Comparison of ENCODE assay signal across 24 cellular contexts in the genomic region with DNA sequence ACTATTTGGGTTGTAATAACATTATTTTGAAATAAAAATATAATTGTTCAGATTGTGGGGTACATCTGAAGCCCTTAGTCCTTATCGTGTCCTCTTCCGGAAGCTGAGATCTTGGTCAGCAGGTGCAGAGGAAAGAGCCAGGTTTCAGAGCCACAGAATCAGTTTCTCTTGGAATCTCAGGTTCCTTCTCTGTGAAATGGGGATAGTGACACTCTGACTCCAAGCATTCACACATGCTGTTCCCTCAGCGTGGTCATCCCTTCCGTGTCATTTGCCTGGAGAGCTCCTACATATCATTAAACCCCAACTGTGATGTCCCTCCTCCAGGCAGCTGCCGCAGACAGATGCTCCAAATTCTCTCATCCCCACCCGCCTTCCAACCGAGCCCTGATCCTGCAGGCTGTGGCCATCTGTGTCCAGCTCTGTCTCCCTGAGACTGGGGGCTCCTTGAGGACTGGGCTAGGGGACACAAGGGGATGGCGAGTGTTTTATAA. TPM values are rescaled to one million over a fixed set of nuclear protein-coding genes. Genes with fewer than 3 reads are reported as not detected.
A peak's percentile ranks its signal among the peaks of the same experiment; 100 is the strongest.
DNase-seq lines count a peak whose midpoint lies in the region; ATAC-seq and TF ChIP-seq lines count a peak whose summit lies in the region.
"Had no signal": no experiment of that assay in that cellular context is flagged by ENCODE, and none has a peak within 500 bp of the region (broad histone marks: within the 10 kb centered on the region; RNA-seq: fewer than 3 reads in every experiment).

No MANE protein-coding gene starts in this region.

- CTCF ChIA-PET in SK-N-SH (lab: Yijun Ruan, JAX) = interaction anchor here (1.2 to 1.3 kb wide), 3 partner anchors 9 to 129 kb away, joined by 3 to 5 read pairs (median 4); no protein-coding TSS in a partner anchor

- ATAC-seq in SK-N-SH treated with all-trans-retinoic acid at 6 μM for 48 hours (no peak), lower lobe of right lung (no peak), left lobe of liver (no peak), GM18909 (IDR thresholded peaks at IDR 0.05; ENCODE audit: poor library complexity, unreplicated experiment) (no peak)
- ATAC-seq: pancreas had no signal

- peaks cover 35% of the 10 kb centered on the region for H3K27me3 ChIP-seq in SK-N-SH (ENCODE audit: insufficient read depth)
- H3K27me3 ChIP-seq in SU-DHL-6 (ENCODE audit: low read length) = no peaks in the 10 kb centered on the region
- H3K27me3 ChIP-seq in lower lobe of right lung (ENCODE audit: low read depth) = no peaks in the 10 kb centered on the region
- H3K27me3 ChIP-seq in subcutaneous abdominal adipose tissue (ENCODE audit: control insufficient read depth in 5 of 5, insufficient read depth in 4 of 5, low read length in 5 of 5) = no peaks in the 10 kb centered on the region
- H3K27me3 ChIP-seq: pancreas, tibial nerve had no signal

- H3K9me2 ChIP-seq in SK-N-SH = no peaks in the 10 kb centered on the region
- no peaks in the 10 kb centered on the region for H3K9me2 ChIP-seq in SU-DHL-6 (replicated peaks; ENCODE audit: insufficient read depth, low read length)

- no peaks in the 10 kb centered on the region for H3K36me3 ChIP-seq in SK-N-SH (replicated peaks in 1 of 2; ENCODE audit: control insufficient read depth in 1 of 2, insufficient read depth in 2 of 2, low read length in 1 of 2)
- no peaks in the 10 kb centered on the region for H3K36me3 ChIP-seq in SU-DHL-6 (ENCODE audit: low read length)
- no peaks in the 10 kb centered on the region for H3K36me3 ChIP-seq in lower lobe of right lung
- H3K36me3 ChIP-seq in subcutaneous abdominal adipose tissue (ENCODE audit: control insufficient read depth in 5 of 5, insufficient read depth in 5 of 5, low read length in 5 of 5) = no peaks in the 10 kb centered on the region
- H3K36me3 ChIP-seq: pancreas, tibial nerve had no signal

- TF ChIP-seq CTCF in SK-N-SH (IDR thresholded peaks at IDR 0.05) (no peak), SU-DHL-6 (IDR thresholded peaks at IDR 0.05; ENCODE audit: insufficient read depth, low read length, poor library complexity, severe bottlenecking) (no peak), lower lobe of right lung (IDR thresholded peaks at IDR 0.05) (no peak)

- H2AFZ ChIP-seq in SK-N-SH (ENCODE audit: low read depth) (no peak overlapping the region), SU-DHL-6 (ENCODE audit: low read depth, low read length, severe bottlenecking) (no peak overlapping the region)

- DNase-seq in SK-N-SH (no peak), lower lobe of right lung (no peak), left lobe of liver (ENCODE audit: low spot score) (no peak), head of caudate nucleus (no peak)
- DNase-seq: activated CD4-positive, alpha-beta T cell treated with anti-CD3 and anti-CD28 coated beads, Interleukin-2, amount 50 U/mL, for 1 hour; activated gamma-delta T cell; AML-193; amniotic stem cell; effector CD8-positive, alpha-beta T cell; naive thymus-derived CD4-positive, alpha-beta T cell; NCI-H1092 treated with DMSO at 0.1 percent for 48 hours; NCI-H2081; NCI-H446 treated with DMSO at 0.1 percent for 48 hours; NK-92 treated with Interleukin-12 subunit alpha and Interleukin-12 subunit beta, amount 100 ng/mL, for 24 hours; pancreas; SW 1271 had no signal

- H3K9me3 ChIP-seq in SK-N-SH (no peaks in the 10 kb centered on the region), SU-DHL-6 (ENCODE audit: insufficient read depth, low read length) (no peaks in the 10 kb centered on the region), lower lobe of right lung (no peaks in the 10 kb centered on the region), subcutaneous abdominal adipose tissue (ENCODE audit: control insufficient read depth in 5 of 5, low read length in 5 of 5) (no peaks in the 10 kb centered on the region)
- H3K9me3 ChIP-seq: pancreas, tibial nerve had no signal

- H3K27ac ChIP-seq in SK-N-SH (ENCODE audit: low read depth in 2 of 2, low read length in 1 of 2) (no peak overlapping the region), SU-DHL-6 (ENCODE audit: low read depth, low read length) (no peak overlapping the region), lower lobe of right lung (peak overlapping the region; percentile 90), subcutaneous abdominal adipose tissue (ENCODE audit: low read depth, low read length) (peak overlapping the region; percentile 80)
- H3K27ac ChIP-seq: 22Rv1, KMS-11, pancreas had no signal

- H3K4me3 ChIP-seq in SK-N-SH (ENCODE audit: low read depth in 2 of 2, low read length in 1 of 2) (no peak overlapping the region), SU-DHL-6 (ENCODE audit: insufficient read depth, low read length, poor library complexity, severe bottlenecking) (no peak overlapping the region), lower lobe of right lung (no peak overlapping the region), subcutaneous abdominal adipose tissue (ENCODE audit: low read depth in 1 of 5, low read length in 5 of 5) (no peak overlapping the region)
- H3K4me3 ChIP-seq: pancreas, smooth muscle cell, tibial nerve had no signal

- H3K4me2 ChIP-seq in SK-N-SH = no peak overlapping the region
- peak overlapping the region; percentile 15 for H3K4me2 ChIP-seq in SU-DHL-6 (ENCODE audit: low read depth, low read length, poor library complexity, severe bottlenecking)
- H3K4me2 ChIP-seq: KMS-11, smooth muscle cell had no signal

- TF ChIP-seq RAD21 in SK-N-SH (IDR thresholded peaks at IDR 0.05; ENCODE audit: low read length) = no peak

- H3K79me2 ChIP-seq in SK-N-SH (ENCODE audit: insufficient read depth) (no peaks in the 10 kb centered on the region), SU-DHL-6 (ENCODE audit: insufficient read depth, low read length) (no peaks in the 10 kb centered on the region)

- H3K4me1 ChIP-seq in SK-N-SH (ENCODE audit: control insufficient read depth in 1 of 2, insufficient read depth in 2 of 2, low read depth in 1 of 2, low read length in 1 of 2) = no peaks in the 10 kb centered on the region; a peak in 1 of 4 replicates
- peaks cover 56% of the 10 kb centered on the region for H3K4me1 ChIP-seq in lower lobe of right lung
- peaks cover 2 to 58% (median 31%) of the 10 kb centered on the region in 5 donors for H3K4me1 ChIP-seq in subcutaneous abdominal adipose tissue (ENCODE audit: control insufficient read depth in 5 of 5, insufficient read depth in 5 of 5, low read length in 5 of 5)

- 35% methylated on average over 8 of the region's 8 CpGs for WGBS in SK-N-SH (ENCODE audit: low lambda C conversion rate)

- TF ChIP-seq EP300 in SK-N-SH (IDR thresholded peaks at IDR 0.05; ENCODE audit: borderline replicate concordance in 1 of 2, low read depth in 1 of 2, low read length in 1 of 2) = no peak

- POLR2A ChIA-PET in SK-N-SH (lab: Yijun Ruan, JAX) = interaction anchor here (0.5 kb wide), 1 partner anchor 14 kb away, joined by 3 read pairs; no protein-coding TSS in a partner anchor

- H4K20me1 ChIP-seq in SK-N-SH (ENCODE audit: insufficient read depth) (no peaks in the 10 kb centered on the region), SU-DHL-6 (ENCODE audit: low read depth, low read length) (no peaks in the 10 kb centered on the region)

- intact Hi-C loops in lower lobe of right lung (cut with DNase I) = no loop called here
- intact Hi-C loops in head of caudate nucleus (cut with DNase I) = no loop called here

- H3F3A ChIP-seq in SK-N-SH (replicated peaks; ENCODE audit: insufficient read depth) (no peaks in the 10 kb centered on the region), SU-DHL-6 (ENCODE audit: insufficient read depth) (peaks cover 6% of the 10 kb centered on the region; the same call in 1 of the 2 replicates)

- H3K9ac ChIP-seq in SK-N-SH (no peak overlapping the region), SU-DHL-6 (ENCODE audit: low read length) (no peak overlapping the region), subcutaneous abdominal adipose tissue (ENCODE audit: low read length in 5 of 5) (no peak overlapping the region)
- H3K9ac ChIP-seq: KMS-11 had no signal

TF ChIP-seq in SK-N-SH treated with all-trans-retinoic acid at 6 μM for 48 hours, 23 proteins besides CTCF, POLR2A, EP300 and RAD21:
- TF ChIP-seq POU6F1 (CRISPR knock-in tag; IDR thresholded peaks at IDR 0.05; ENCODE audit: borderline replicate concordance, low read depth) (no peak), ZNF8 (CRISPR knock-in tag; IDR thresholded peaks at IDR 0.05) (no peak), ZFP3 (CRISPR knock-in tag; IDR thresholded peaks at IDR 0.05) (peak; percentile 96)

TF ChIP-seq in SK-N-SH, 30 proteins besides CTCF, POLR2A, EP300 and RAD21:
- TF ChIP-seq FOXM1 (IDR thresholded peaks at IDR 0.05; ENCODE audit: low read depth) (no peak), POLR2AphosphoS5 (IDR thresholded peaks at IDR 0.05; ENCODE audit: low read depth, low read length) (no peak), NFIC (IDR thresholded peaks at IDR 0.05; ENCODE audit: borderline replicate concordance) (no peak), TEAD4 (IDR thresholded peaks at IDR 0.05; ENCODE audit: borderline replicate concordance, insufficient read depth) (no peak), CHD2 (IDR thresholded peaks at IDR 0.05; ENCODE audit: low read length, partially characterized antibody) (no peak), MEF2A (IDR thresholded peaks at IDR 0.05; ENCODE audit: borderline replicate concordance, low read depth) (no peak), FOSL2 (IDR thresholded peaks at IDR 0.05; ENCODE audit: borderline replicate concordance, low read depth) (no peak), TAF1 (IDR thresholded peaks at IDR 0.05; ENCODE audit: borderline replicate concordance, low read depth, low read length) (no peak), FOXJ3 (CRISPR knock-in tag; IDR thresholded peaks at IDR 0.05) (no peak), USF1 (IDR thresholded peaks at IDR 0.05; ENCODE audit: borderline replicate concordance, low read depth) (no peak), EZH2phosphoT487 (IDR thresholded peaks at IDR 0.05; ENCODE audit: borderline replicate concordance, low read depth) (no peak)

RNA-seq across cellular contexts. Expression of gene AP1M1, which starts 59.8 kb away (rescaled TPM):
- 101 and 133 TPM in 2 replicates for polyA plus RNA-seq in SK-N-SH (2012; rRNA removed)
- 68.9 and 107 TPM in 2 replicates for polyA plus RNA-seq in SK-N-SH (2012; cell fraction: cytosol; rRNA removed)
- 156 and 167 TPM in 2 replicates for polyA plus RNA-seq in SK-N-SH (2012; cell fraction: nucleus; rRNA removed)
- total RNA-seq in lower lobe of right lung (66.0 TPM), left lobe of liver (76.5 TPM)

Comparison
In these comparisons a context has a peak if more than half of its experiments do, and no peak if none do; other contexts are left out.
1. H3K27ac ChIP-seq: peak in lower lobe of right lung (single experiment) and subcutaneous abdominal adipose tissue (single experiment); none in SK-N-SH (0 of 2) and SU-DHL-6 (single experiment).